8 cellular contexts compared by ENCODE assay signal in genomic region chr9:26892251-26893029, GRCh38. TPM values are rescaled to one million over a fixed set of nuclear protein-coding genes. Genes with fewer than 3 reads are reported as not detected.
DNase-seq lines count a peak whose midpoint lies in the region; ATAC-seq and TF ChIP-seq lines count a peak whose summit lies in the region.

A gene with protein sequence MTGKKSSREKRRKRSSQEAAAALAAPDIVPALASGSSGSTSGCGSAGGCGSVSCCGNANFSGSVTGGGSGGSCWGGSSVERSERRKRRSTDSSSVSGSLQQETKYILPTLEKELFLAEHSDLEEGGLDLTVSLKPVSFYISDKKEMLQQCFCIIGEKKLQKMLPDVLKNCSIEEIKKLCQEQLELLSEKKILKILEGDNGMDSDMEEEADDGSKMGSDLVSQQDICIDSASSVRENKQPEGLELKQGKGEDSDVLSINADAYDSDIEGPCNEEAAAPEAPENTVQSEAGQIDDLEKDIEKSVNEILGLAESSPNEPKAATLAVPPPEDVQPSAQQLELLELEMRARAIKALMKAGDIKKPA (minus strand): TSS chr9:26892802. CDS start chr9:26892715, 87 bp downstream.

- CTCF ChIA-PET in CD4-positive, alpha-beta T cell (lab: Charles Lee): interaction anchor here (0.8 to 2.6 kb wide), 6 partner anchors 9 to 81 kb away, joined by 3 to 18 read pairs (median 4); partner anchors contain the start of genes IFT74 and PLAA
- CTCF ChIA-PET in activated CD8-positive, alpha-beta T cell treated with anti-CD3 and anti-CD28 coated beads, Interleukin-2, amount 10 ng/mL, durations not matched to agents 7 days and 5 days (lab: Charles Lee): interaction anchor here (0.7 to 3.8 kb wide), 5 partner anchors 9 to 63 kb away, joined by 3 to 21 read pairs (median 4); partner anchors contain the start of gene IFT74

- H3K9me3 ChIP-seq in CD4-positive, alpha-beta T cell (ENCODE audit: control insufficient read depth, low read length): no peaks in the 10 kb centered on the region
- no peaks in the 10 kb centered on the region for H3K9me3 ChIP-seq in lung (ENCODE audit: control insufficient read depth in 2 of 2, insufficient read depth in 1 of 2, low read length in 1 of 2)

- H3K4me1 Mint-ChIP-seq in CD4-positive, alpha-beta T cell (ENCODE audit: low read depth): peaks cover 49% of the 10 kb centered on the region
- peaks cover 35% of the 10 kb centered on the region for H3K4me1 Mint-ChIP-seq in activated CD8-positive, alpha-beta T cell treated with anti-CD3 and anti-CD28 coated beads, Interleukin-2, amount 10 ng/mL, durations not matched to agents 7 days and 5 days (ENCODE audit: low read depth)

- no peaks in the 10 kb centered on the region for H3K36me3 ChIP-seq in lung (ENCODE audit: control insufficient read depth in 2 of 2, insufficient read depth in 2 of 2, low read length in 2 of 2)

- peak within 1 kb of the TSS; percentile 100 for H3K4me3 Mint-ChIP-seq in CD4-positive, alpha-beta T cell
- peak within 1 kb of the TSS; percentile 90 for H3K4me3 Mint-ChIP-seq in activated CD8-positive, alpha-beta T cell treated with anti-CD3 and anti-CD28 coated beads, Interleukin-2, amount 10 ng/mL, durations not matched to agents 7 days and 5 days

- peak within 1 kb of the TSS; percentile 94 for H3K27ac ChIP-seq in CD4-positive, alpha-beta T cell (ENCODE audit: low read depth, low read length)
- peak within 1 kb of the TSS; percentile 91 to 98 for H3K27ac ChIP-seq in lung (ENCODE audit: low read depth in 1 of 2, low read length in 1 of 2)

- H3K27ac Mint-ChIP-seq in CD4-positive, alpha-beta T cell: peak within 1 kb of the TSS; percentile 98
- H3K27ac Mint-ChIP-seq in activated CD8-positive, alpha-beta T cell treated with anti-CD3 and anti-CD28 coated beads, Interleukin-2, amount 10 ng/mL, durations not matched to agents 7 days and 5 days: peak within 1 kb of the TSS; percentile 98

- TF ChIP-seq CTCF in CD4-positive, alpha-beta T cell (IDR thresholded peaks at IDR 0.05): peak; percentile 46
- TF ChIP-seq CTCF in lung (IDR thresholded peaks at IDR 0.05; ENCODE audit: control extremely low read depth, extremely low read depth): no peak

- POLR2A ChIA-PET in CD4-positive, alpha-beta T cell (lab: Charles Lee): interaction anchor here (0.7 to 3.0 kb wide), 6 partner anchors 16 to 681 kb away, joined by 3 to 40 read pairs (median 4); partner anchors contain the start of genes C9orf72, IFT74 and PLAA
- POLR2A ChIA-PET in activated CD8-positive, alpha-beta T cell treated with anti-CD3 and anti-CD28 coated beads, Interleukin-2, amount 10 ng/mL, durations not matched to agents 7 days and 5 days (lab: Charles Lee): interaction anchor here (0.7 to 3.1 kb wide), 6 partner anchors 17 to 681 kb away, joined by 3 to 13 read pairs (median 4); partner anchors contain the start of genes C9orf72, IFT74 and PLAA

- intact Hi-C loops in CD4-positive, alpha-beta T cell (cut with DNase I, micrococcal nuclease): loop anchor here (1.0 to 5.0 kb wide), 4 partner anchors 55 to 680 kb away; partner anchors contain the start of genes C9orf72 (in 2 of the 2), IFT74 (in 1 of the 2) and PLAA (in 1 of the 2)

- peaks cover 2% of the 10 kb centered on the region for H3K9me3 Mint-ChIP-seq in CD4-positive, alpha-beta T cell
- H3K9me3 Mint-ChIP-seq in activated CD8-positive, alpha-beta T cell treated with anti-CD3 and anti-CD28 coated beads, Interleukin-2, amount 10 ng/mL, durations not matched to agents 7 days and 5 days (ENCODE audit: insufficient read depth): no peaks in the 10 kb centered on the region

- peaks cover 31% of the 10 kb centered on the region for H3K36me3 Mint-ChIP-seq in CD4-positive, alpha-beta T cell (ENCODE audit: low read depth)
- peaks cover 7% of the 10 kb centered on the region for H3K36me3 Mint-ChIP-seq in activated CD8-positive, alpha-beta T cell treated with anti-CD3 and anti-CD28 coated beads, Interleukin-2, amount 10 ng/mL, durations not matched to agents 7 days and 5 days (ENCODE audit: low read depth)

- ATAC-seq in CD4-positive, alpha-beta T cell (ENCODE audit: poor library complexity): peak; percentile 92
- ATAC-seq in GM19397 (IDR thresholded peaks at IDR 0.05; ENCODE audit: unreplicated experiment) (peak; percentile 96), HG03571 (IDR thresholded peaks at IDR 0.05; ENCODE audit: unreplicated experiment) (peak; percentile 95), lung (ENCODE audit: insufficient read depth, low FRiP score) (peak; percentile 99)
- peak; percentile 93 for ATAC-seq in activated CD8-positive, alpha-beta T cell treated with anti-CD3 and anti-CD28 coated beads, Interleukin-2, amount 10 ng/mL, durations not matched to agents 7 days and 5 days

- DNase-seq in CD4-positive, alpha-beta T cell: peak; percentile 82 to 91 (median 88)
- DNase-seq in NCI-H774 (lab: John Stamatoyannopoulos, UW) (peak; percentile 90), lung (ENCODE audit: low spot score) (peak; percentile 96)
- peak; percentile 95 for DNase-seq in activated CD8-positive, alpha-beta T cell treated with anti-CD3 and anti-CD28 coated beads, Interleukin-2, amount 10 ng/mL, durations not matched to agents 7 days and 5 days
- DNase-seq in effector CD4-positive, alpha-beta T cell: peak; percentile 90
- peak; percentile 81 to 90 (median 87) for DNase-seq in stimulated activated CD4-positive, alpha-beta T cell treated with anti-CD3 and anti-CD28 coated beads, TNF-alpha, amount 100 ng/mL, for 4 hours (ENCODE audit: low read depth in 3 of 3)

- peaks cover 1 to 7% of the 10 kb centered on the region in 2 donors for H3K4me1 ChIP-seq in lung (ENCODE audit: control insufficient read depth in 2 of 2, insufficient read depth in 2 of 2, low read length in 2 of 2)

- WGBS in lung, 2 donors: 0% methylated on average over 69 to 70 of the region's 70 CpGs

- H3K27me3 Mint-ChIP-seq in CD4-positive, alpha-beta T cell: no peaks in the 10 kb centered on the region
- H3K27me3 Mint-ChIP-seq in activated CD8-positive, alpha-beta T cell treated with anti-CD3 and anti-CD28 coated beads, Interleukin-2, amount 10 ng/mL, durations not matched to agents 7 days and 5 days (ENCODE audit: low read depth): no peaks in the 10 kb centered on the region

- no peaks in the 10 kb centered on the region for H3K27me3 ChIP-seq in CD4-positive, alpha-beta T cell (ENCODE audit: control insufficient read depth, insufficient read depth, low read length)
- H3K27me3 ChIP-seq in lung (ENCODE audit: control insufficient read depth, insufficient read depth): no peaks in the 10 kb centered on the region

- H3K4me3 ChIP-seq in lung: peak within 1 kb of the TSS; percentile 95

RNA-seq across cellular contexts. Expression of the gene that starts here (rescaled TPM):
- total RNA-seq in CD4-positive, alpha-beta T cell: 10 to 100 TPM; 11.4 to 12.8 TPM
- 10 to 100 TPM; 20.8 to 20.9 TPM for total RNA-seq in activated CD8-positive, alpha-beta T cell treated with anti-CD3 and anti-CD28 coated beads, Interleukin-2, amount 10 ng/mL, durations not matched to agents 7 days and 5 days
- total RNA-seq in lung: 10 to 100 TPM; 12.4 to 28.5 TPM
- polyA plus RNA-seq in lung: 10 to 100 TPM in 1 of 2 donors, 1 to 10 TPM in 1; 10.0 to 10.7 TPM

Comparison
In these comparisons a context has a peak if more than half of its experiments do, and no peak if none do; other contexts are left out.
1. Peak in every context shown above with its lines: DNase-seq, ATAC-seq, H3K4me3 ChIP-seq and H3K27ac ChIP-seq.